ENCODE assay signal across 23 cellular contexts in genomic region chr2:70898363-70899240, GRCh38. TPM values are rescaled to one million over a fixed set of nuclear protein-coding genes. Genes with fewer than 3 reads are reported as not detected.
A peak's percentile ranks its signal among the peaks of the same experiment; 100 is the strongest.
DNase-seq lines count a peak whose midpoint lies in the region; ATAC-seq, FAIRE-seq and TF ChIP-seq lines count a peak whose summit lies in the region.
"Had no signal": no experiment of that assay in that cellular context is flagged by ENCODE, and none has a peak within 500 bp of the region (broad histone marks: within the 10 kb centered on the region; RNA-seq: fewer than 3 reads in every experiment).

No MANE protein-coding gene starts in this region.

- no peak overlapping the region for H2BK120ac ChIP-seq in neuronal stem cell (ENCODE audit: low read depth, low read length)

- H3K27ac ChIP-seq in endodermal cell (ENCODE audit: low read depth, low read length) (no peak overlapping the region), neuronal stem cell (replicated peaks; ENCODE audit: low read length) (no peak overlapping the region), kidney (ENCODE audit: low read depth in 2 of 2, low read length in 2 of 2) (no peak overlapping the region)
- H3K27ac ChIP-seq: 22Rv1, brain microvascular endothelial cell, parathyroid adenoma had no signal

- no peak overlapping the region for H2BK15ac ChIP-seq in neuronal stem cell (ENCODE audit: low read length)

- peak; percentile 42 for DNase-seq in DMS 273 (lab: John Stamatoyannopoulos, UW; ENCODE audit: unreplicated experiment)
- no peak for DNase-seq in DMS 273 treated with DMSO at 0.1 percent for 48 hours (lab: John Stamatoyannopoulos, UW)
- DNase-seq in HTR-8/SVneo (ENCODE audit: insufficient read length, low spot score), result no peak
- peak; percentile 63 for DNase-seq in endodermal cell
- no peak for DNase-seq in neuronal stem cell (ENCODE audit: low spot score)
- DNase-seq in kidney, result no peak
- DNase-seq in NCI-H1092 treated with DMSO at 0.1 percent for 48 hours (lab: John Stamatoyannopoulos, UW), result no peak
- DNase-seq: activated gamma-delta T cell treated with Interleukin-2 at 50 U/mL for 16 hours; activated T-cell treated with anti-CD3 and anti-CD28 coated beads, Interleukin-2, amount 50 U/mL, for 24 hours; brain microvascular endothelial cell; CD4-positive, CD25-positive, alpha-beta regulatory T cell; DMS153; effector memory CD4-positive, alpha-beta T cell; GOT3; NCI-H1694; NCI-H526 treated with DMSO at 0.1 percent for 48 hours had no signal

- H3K9ac ChIP-seq in endodermal cell (ENCODE audit: extremely low read depth, low read length, poor library complexity, severe bottlenecking), result no peak overlapping the region
- H3K9ac ChIP-seq in neuronal stem cell (ENCODE audit: low read depth, low read length, poor library complexity), result peak overlapping the region; percentile 24
- H3K9ac ChIP-seq in kidney (ENCODE audit: low read length in 2 of 2), result no peak overlapping the region
- H3K9ac ChIP-seq: parathyroid adenoma had no signal

- no peak overlapping the region for H2AFZ ChIP-seq in neuronal stem cell (ENCODE audit: low read length)

- H3K27ac Mint-ChIP-seq in endodermal cell, result no peak overlapping the region
- H3K27ac Mint-ChIP-seq: activated T-cell treated with anti-CD3 and anti-CD28 coated beads, Interleukin-2, amount 50 U/mL, for 24 hours; CD4-positive, CD25-positive, alpha-beta regulatory T cell; T-helper 1 cell treated with Interleukin-12 subunit alpha and Interleukin-12 subunit beta and Interleukin-4 antibody, amounts not matched to agents 30 μg/mL and 1 μg/mL, for 36 hours had no signal

- no peaks in the 10 kb centered on the region for H3K79me1 ChIP-seq in neuronal stem cell (ENCODE audit: low read depth, low read length)

- H3K4me3 ChIP-seq in endodermal cell (ENCODE audit: low read length) (no peak overlapping the region), neuronal stem cell (ENCODE audit: low read length in 2 of 2) (peak overlapping the region; percentile 49 to 83), kidney (ENCODE audit: low read length in 2 of 2) (no peak overlapping the region)

- H3K36me3 ChIP-seq in endodermal cell (ENCODE audit: control insufficient read depth, insufficient read depth, low read length) (no peaks in the 10 kb centered on the region), neuronal stem cell (replicated peaks in 1 of 2; ENCODE audit: control insufficient read depth in 2 of 2, insufficient read depth in 2 of 2, low read length in 2 of 2) (peaks cover 0 to 9% of the 10 kb centered on the region in 2 donors), kidney (ENCODE audit: control insufficient read depth in 1 of 2, insufficient read depth in 2 of 2, low read length in 2 of 2) (no peaks in the 10 kb centered on the region)
- H3K36me3 ChIP-seq: brain microvascular endothelial cell had no signal

- H2BK5ac ChIP-seq in neuronal stem cell (ENCODE audit: low read length), result no peak overlapping the region

- peaks cover 5% of the 10 kb centered on the region for H3K4me1 ChIP-seq in endodermal cell (ENCODE audit: control insufficient read depth, insufficient read depth, low read length)
- peaks cover 12 to 14% of the 10 kb centered on the region in 2 donors for H3K4me1 ChIP-seq in neuronal stem cell (ENCODE audit: control insufficient read depth in 2 of 2, insufficient read depth in 1 of 2, low read depth in 1 of 2, low read length in 2 of 2)
- H3K4me1 ChIP-seq in kidney (ENCODE audit: control insufficient read depth in 1 of 2, insufficient read depth in 1 of 2, low read depth in 1 of 2, low read length in 2 of 2), result peaks cover 0 to 13% of the 10 kb centered on the region in 2 donors
- H3K4me1 ChIP-seq: parathyroid adenoma had no signal

- no peak overlapping the region for H4K8ac ChIP-seq in neuronal stem cell (ENCODE audit: low read depth, low read length)

- no peak overlapping the region for H3K18ac ChIP-seq in neuronal stem cell (ENCODE audit: low read length)

- H3K27me3 ChIP-seq in endodermal cell (ENCODE audit: control insufficient read depth, insufficient read depth, low read length, poor library complexity, severe bottlenecking) (peaks cover 100% of the 10 kb centered on the region), neuronal stem cell (ENCODE audit: control insufficient read depth in 3 of 3, insufficient read depth in 3 of 3, low read depth in 1 of 3, low read length in 3 of 3) (peaks cover 61 to 94% (median 62%) of the 10 kb centered on the region in 3 experiments)

- H3K4me2 ChIP-seq in neuronal stem cell (ENCODE audit: insufficient read depth, low read length, poor library complexity, severe bottlenecking), result no peak overlapping the region

- intact Hi-C loops in kidney (cut with DNase I), result no loop called here

- H2BK12ac ChIP-seq in neuronal stem cell (ENCODE audit: low read length), result peak overlapping the region; percentile 18

- no peak overlapping the region for H3K23ac ChIP-seq in neuronal stem cell (ENCODE audit: low read depth, low read length, poor library complexity)

- no peak overlapping the region for H4K91ac ChIP-seq in neuronal stem cell (ENCODE audit: low read depth, low read length, poor library complexity)

- H3K9me3 ChIP-seq in endodermal cell (ENCODE audit: control insufficient read depth, low read length) (no peaks in the 10 kb centered on the region), neuronal stem cell (replicated peaks in 1 of 2; ENCODE audit: control insufficient read depth in 2 of 2, insufficient read depth in 1 of 2, low read depth in 1 of 2, low read length in 2 of 2) (peaks cover 1 to 2% of the 10 kb centered on the region in 2 donors), kidney (ENCODE audit: control insufficient read depth in 1 of 2, low read length in 2 of 2) (no peaks in the 10 kb centered on the region)

- no peak overlapping the region for H3K4ac ChIP-seq in neuronal stem cell (ENCODE audit: low read length)

- H3K9me3 Mint-ChIP-seq in endodermal cell, result no peaks in the 10 kb centered on the region
- H3K9me3 Mint-ChIP-seq: activated T-cell treated with anti-CD3 and anti-CD28 coated beads, Interleukin-2, amount 50 U/mL, for 24 hours; T-helper 1 cell treated with Interleukin-12 subunit alpha and Interleukin-12 subunit beta and Interleukin-4 antibody, amounts not matched to agents 30 μg/mL and 1 μg/mL, for 36 hours had no signal

- TF ChIP-seq CTCF in endodermal cell (conservative IDR thresholded peaks at IDR 0.05), result no peak
- TF ChIP-seq CTCF in kidney (IDR thresholded peaks at IDR 0.05; ENCODE audit: borderline replicate concordance, extremely low read depth, insufficient read depth), result no peak

- ATAC-seq in HG03378 (IDR thresholded peaks at IDR 0.05; ENCODE audit: unreplicated experiment), result no peak

- H2AK5ac ChIP-seq in neuronal stem cell (ENCODE audit: low read depth, low read length), result no peak overlapping the region

- no peaks in the 10 kb centered on the region for H3K36me3 Mint-ChIP-seq in endodermal cell (ENCODE audit: low read depth)
- H3K36me3 Mint-ChIP-seq: CD4-positive, CD25-positive, alpha-beta regulatory T cell had no signal

- H3K4me3 Mint-ChIP-seq in endodermal cell, result no peak overlapping the region
- H3K4me3 Mint-ChIP-seq: activated T-cell treated with anti-CD3 and anti-CD28 coated beads, Interleukin-2, amount 50 U/mL, for 24 hours; CD4-positive, CD25-positive, alpha-beta regulatory T cell; T-helper 1 cell treated with Interleukin-12 subunit alpha and Interleukin-12 subunit beta and Interleukin-4 antibody, amounts not matched to agents 30 μg/mL and 1 μg/mL, for 36 hours had no signal

- peak; percentile 55 for FAIRE-seq in HTR-8/SVneo (lab: Jason Lieb, UNC)
- FAIRE-seq in kidney (lab: Jason Lieb, UNC), result no peak
- FAIRE-seq: G401.6 had no signal

- peaks cover 99% of the 10 kb centered on the region for H3K27me3 Mint-ChIP-seq in endodermal cell (ENCODE audit: insufficient read depth)

- WGBS in endodermal cell (ENCODE audit: insufficient coverage in 1 of 2, insufficient read length in 1 of 2), 2 experiments, result 10 to 11% methylated on average over 11 to 16 of the region's 16 CpGs
- WGBS in neuronal stem cell (ENCODE audit: extremely low coverage in 2 of 2, insufficient read length in 2 of 2, insufficient replicate concordance in 1 of 2), 2 donors, result no CpG with 5 or more reads among the region's 16 CpGs

- H3K14ac ChIP-seq in neuronal stem cell (ENCODE audit: low read length), result no peak overlapping the region

- peaks cover 16% of the 10 kb centered on the region for H3K4me1 Mint-ChIP-seq in endodermal cell

RNA-seq across cellular contexts. Expression of gene VAX2, which starts 1.8 kb away (rescaled TPM):
- total RNA-seq in endodermal cell, result under 1 TPM; 0.24 to 0.40 TPM
- polyA plus RNA-seq in endodermal cell (2013, experiment 1 of 2), result 0.68 TPM
- 0.58 TPM for polyA plus RNA-seq in endodermal cell (2013, experiment 2 of 2)
- 2.1 TPM for polyA plus RNA-seq in neuronal stem cell (2013, experiment 1 of 2)
- 2.4 TPM for polyA plus RNA-seq in neuronal stem cell (2013, experiment 2 of 2)
- total RNA-seq in kidney, result 2.6 TPM
- polyA plus RNA-seq in kidney (ENCODE audit: insufficient read depth, low read depth, low replicate concordance), result 0.71 TPM
- total RNA-seq: activated CD8-positive, alpha-beta memory T cell treated with anti-CD3 and anti-CD28 coated beads for 36 hours; CD4-positive, CD25-positive, alpha-beta regulatory T cell had no signal
- polyA plus RNA-seq: CD4-positive, CD25-positive, alpha-beta regulatory T cell had no signal

RNA-seq across cellular contexts. Expression of gene ATP6V1B1, which starts 37.1 kb away (rescaled TPM):
- total RNA-seq in endodermal cell (not detected), kidney (37.9 TPM)
- polyA plus RNA-seq in endodermal cell (2013, experiment 1 of 2), result 1.1 TPM
- 0.79 TPM for polyA plus RNA-seq in endodermal cell (2013, experiment 2 of 2)
- polyA plus RNA-seq in neuronal stem cell (2013, experiment 1 of 2), result 1.9 TPM
- polyA plus RNA-seq in neuronal stem cell (2013, experiment 2 of 2), result 2.3 TPM
- 400 TPM for polyA plus RNA-seq in kidney (ENCODE audit: insufficient read depth, low read depth, low replicate concordance)
- total RNA-seq: activated CD8-positive, alpha-beta memory T cell treated with anti-CD3 and anti-CD28 coated beads for 36 hours; CD4-positive, CD25-positive, alpha-beta regulatory T cell; subcutaneous adipose tissue had no signal
- polyA plus RNA-seq: CD4-positive, CD25-positive, alpha-beta regulatory T cell had no signal

Comparison
In these comparisons a context has a peak if more than half of its experiments do, and no peak if none do; other contexts are left out.
1. DNase-seq: peak in DMS 273 (single experiment) and endodermal cell (single experiment); none in DMS 273 treated with DMSO at 0.1 percent for 48 hours (single experiment), HTR-8/SVneo (single experiment), neuronal stem cell (single experiment), kidney (single experiment) and NCI-H1092 treated with DMSO at 0.1 percent for 48 hours (single experiment).
2. H3K4me3 ChIP-seq: peak in neuronal stem cell (2 of 2); none in endodermal cell (single experiment) and kidney (0 of 2).
3. RNA of gene ATP6V1B1, which starts 37.1 kb away (total RNA-seq): 37.9 TPM in kidney (single experiment); not detected in endodermal cell; every median in the first group is over 10 times any median in the second.